In genomic region chr1:31409946-31410858, GRCh38 we compare ENCODE assay signal across 28 cellular contexts. TPM values are rescaled to one million over a fixed set of nuclear protein-coding genes. Genes with fewer than 3 reads are reported as not detected.
A peak's percentile ranks its signal among the peaks of the same experiment; 100 is the strongest.
DNase-seq lines count a peak whose midpoint lies in the region; ATAC-seq and TF ChIP-seq lines count a peak whose summit lies in the region.
"Had no signal": no experiment of that assay in that cellular context is flagged by ENCODE, and none has a peak within 500 bp of the region (broad histone marks: within the 10 kb centered on the region; RNA-seq: fewer than 3 reads in every experiment).

No MANE protein-coding gene starts in this region.

- 61 to 63% methylated on average over 6 of the region's 6 CpGs for WGBS in GM23248 (ENCODE audit: low coverage in 1 of 2, low lambda C conversion rate in 2 of 2, missing lambda C conversion rate in 2 of 2), 2 experiments

- no peaks in the 10 kb centered on the region for H3K9me3 Mint-ChIP-seq in activated naive CD8-positive, alpha-beta T cell treated with anti-CD3 and anti-CD28 coated beads, Interleukin-2, amount 50 U/mL, for 24 hours
- H3K9me3 Mint-ChIP-seq: activated CD4-positive, alpha-beta T cell treated with anti-CD3 and anti-CD28 coated beads, Interleukin-2, amount 10 ng/mL, durations not matched to agents 24 days and 14 days; activated T-cell treated with anti-CD3 and anti-CD28 coated beads, Interleukin-2, amount 50 U/mL, for 4 hours; stimulated activated effector memory CD8-positive, alpha-beta T cell treated with anti-CD3 and anti-CD28 coated beads, Interleukin-12 subunit alpha, Interleukin-12 subunit beta, amount 100 ng/mL, for 72 hours had no signal

- no peak overlapping the region for H3K9ac ChIP-seq in GM23248
- no peak overlapping the region for H3K9ac ChIP-seq in PC-3 (ENCODE audit: low read length)

- H3K4me3 Mint-ChIP-seq in T-helper 17 cell: no peak overlapping the region
- no peak overlapping the region for H3K4me3 Mint-ChIP-seq in activated naive CD8-positive, alpha-beta T cell treated with anti-CD3 and anti-CD28 coated beads, Interleukin-2, amount 50 U/mL, for 24 hours
- H3K4me3 Mint-ChIP-seq: activated CD4-positive, alpha-beta T cell treated with anti-CD3 and anti-CD28 coated beads, Interleukin-2, amount 10 ng/mL, durations not matched to agents 24 days and 14 days; activated T-cell treated with anti-CD3 and anti-CD28 coated beads, Interleukin-2, amount 50 U/mL, for 4 hours; stimulated activated effector memory CD8-positive, alpha-beta T cell treated with anti-CD3 and anti-CD28 coated beads, Interleukin-12 subunit alpha, Interleukin-12 subunit beta, amount 100 ng/mL, for 72 hours had no signal

- CTCF ChIA-PET in OCI-LY7 (lab: Charles Lee; ENCODE audit: unreplicated experiment): no interaction called here
- CTCF ChIA-PET in PC-3 (lab: Charles Lee): no interaction called here

- H3K36me3 Mint-ChIP-seq in T-helper 17 cell (ENCODE audit: low read depth): peaks cover 7% of the 10 kb centered on the region
- H3K36me3 Mint-ChIP-seq in activated naive CD8-positive, alpha-beta T cell treated with anti-CD3 and anti-CD28 coated beads, Interleukin-2, amount 50 U/mL, for 24 hours (ENCODE audit: low read depth): no peaks in the 10 kb centered on the region
- H3K36me3 Mint-ChIP-seq: stimulated activated effector memory CD8-positive, alpha-beta T cell treated with anti-CD3 and anti-CD28 coated beads, Interleukin-12 subunit alpha, Interleukin-12 subunit beta, amount 100 ng/mL, for 72 hours had no signal

- POLR2A ChIA-PET in OCI-LY7 (lab: Charles Lee) (no interaction called here), PC-3 (lab: Charles Lee; ENCODE audit: unreplicated experiment) (no interaction called here)

- H3K9me3 ChIP-seq in GM23248 (ENCODE audit: low read depth) (no peaks in the 10 kb centered on the region), T-helper 17 cell (ENCODE audit: control insufficient read depth, low read length, poor library complexity, severe bottlenecking) (no peaks in the 10 kb centered on the region), osteoblast (ENCODE audit: low read depth, low read length) (no peaks in the 10 kb centered on the region), OCI-LY7 (ENCODE audit: low read length) (no peaks in the 10 kb centered on the region), PC-3 (ENCODE audit: low read length) (no peaks in the 10 kb centered on the region)
- H3K9me3 ChIP-seq: heart right ventricle, lower lobe of right lung, mucosa of descending colon had no signal

- peaks cover 4% of the 10 kb centered on the region; the same call in 1 of the 2 replicates for H3F3A ChIP-seq in GM23248 (ENCODE audit: insufficient read depth)
- no peaks in the 10 kb centered on the region for H3F3A ChIP-seq in PC-3 (ENCODE audit: low read length, unreplicated experiment)

- TF ChIP-seq CTCF in osteoblast (IDR thresholded peaks at IDR 0.05; ENCODE audit: extremely low read depth, low read depth, low read length): no peak
- no peak for TF ChIP-seq CTCF in OCI-LY7 (conservative IDR thresholded peaks at IDR 0.05; ENCODE audit: low read length)
- no peak for TF ChIP-seq CTCF in PC-3 (conservative IDR thresholded peaks at IDR 0.05; ENCODE audit: low read depth, low read length)

- peaks cover 25% of the 10 kb centered on the region for H3K4me1 ChIP-seq in GM23248 (ENCODE audit: insufficient read depth)
- H3K4me1 ChIP-seq in osteoblast (ENCODE audit: insufficient read depth, low read length): peaks cover 48% of the 10 kb centered on the region
- H3K4me1 ChIP-seq in OCI-LY7 (ENCODE audit: insufficient read depth, low read length, poor library complexity, severe bottlenecking): no peaks in the 10 kb centered on the region
- peaks cover 14% of the 10 kb centered on the region for H3K4me1 ChIP-seq in PC-3 (ENCODE audit: insufficient read depth, low read length)

- H3K9me2 ChIP-seq in GM23248 (ENCODE audit: insufficient read depth) (no peaks in the 10 kb centered on the region), OCI-LY7 (ENCODE audit: insufficient read depth, low read length) (no peaks in the 10 kb centered on the region), PC-3 (replicated peaks; ENCODE audit: low read length) (no peaks in the 10 kb centered on the region)

- H3K36me3 ChIP-seq in GM23248 (ENCODE audit: low read depth) (no peaks in the 10 kb centered on the region), osteoblast (ENCODE audit: insufficient read depth, low read length) (peaks cover 3% of the 10 kb centered on the region), OCI-LY7 (ENCODE audit: insufficient read depth, low read length) (no peaks in the 10 kb centered on the region), PC-3 (ENCODE audit: low read depth, low read length) (no peaks in the 10 kb centered on the region)
- H3K36me3 ChIP-seq: brain microvascular endothelial cell, heart right ventricle, lower lobe of right lung, WERI-Rb-1 had no signal

- no peak for ATAC-seq in T-helper 17 cell
- ATAC-seq in activated naive CD8-positive, alpha-beta T cell treated with anti-CD3 and anti-CD28 coated beads, Interleukin-2, amount 50 U/mL, for 24 hours: no peak
- ATAC-seq in GM18868 (IDR thresholded peaks at IDR 0.05; ENCODE audit: unreplicated experiment): no peak
- ATAC-seq in PC-3: no peak
- ATAC-seq: activated T-cell treated with anti-CD3 and anti-CD28 coated beads, Interleukin-2, amount 50 U/mL, for 4 hours; heart right ventricle; lower lobe of right lung; mucosa of descending colon; right cardiac atrium; SK-N-SH treated with all-trans-retinoic acid at 6 μM for 48 hours; stimulated activated effector memory CD8-positive, alpha-beta T cell treated with anti-CD3 and anti-CD28 coated beads, Interleukin-12 subunit alpha, Interleukin-12 subunit beta, amount 100 ng/mL, for 72 hours had no signal

- H3K79me2 ChIP-seq in GM23248 (ENCODE audit: insufficient read depth) (0 out of 2 replicates have a peak, but pooled peaks cover 6% of the 10 kb centered on the region), osteoblast (ENCODE audit: insufficient read depth, low read length) (peaks cover 28% of the 10 kb centered on the region), OCI-LY7 (ENCODE audit: insufficient read depth, low read depth, low read length) (no peaks in the 10 kb centered on the region), PC-3 (ENCODE audit: low read length) (peaks cover 21% of the 10 kb centered on the region)

- no peak overlapping the region for H3K4me2 ChIP-seq in GM23248 (ENCODE audit: unreplicated experiment)
- peak overlapping the region; percentile 27 for H3K4me2 ChIP-seq in osteoblast (ENCODE audit: insufficient read depth, low read length)
- H3K4me2 ChIP-seq in OCI-LY7 (ENCODE audit: low read length): no peak overlapping the region
- no peak overlapping the region for H3K4me2 ChIP-seq in PC-3 (ENCODE audit: low read length)

- in situ Hi-C loops in GM23248 (cut with MboI): no loop called here

- H3K27ac ChIP-seq in GM23248: peak overlapping the region; percentile 5; the same call in 1 of the 2 replicates
- peak overlapping the region; percentile 40 for H3K27ac ChIP-seq in osteoblast (ENCODE audit: low read depth, low read length)
- H3K27ac ChIP-seq in OCI-LY7 (ENCODE audit: low read depth, low read length, poor library complexity, severe bottlenecking): no peak overlapping the region
- H3K27ac ChIP-seq in PC-3 (ENCODE audit: low read length): no peak overlapping the region
- H3K27ac ChIP-seq: brain microvascular endothelial cell, C4-2B, heart right ventricle, HL-60, lower lobe of right lung, WERI-Rb-1 had no signal

- peaks cover 66% of the 10 kb centered on the region for H3K27me3 Mint-ChIP-seq in T-helper 17 cell
- H3K27me3 Mint-ChIP-seq in activated naive CD8-positive, alpha-beta T cell treated with anti-CD3 and anti-CD28 coated beads, Interleukin-2, amount 50 U/mL, for 24 hours: peaks cover 43% of the 10 kb centered on the region

- intact Hi-C loops in OCI-LY7 (cut with micrococcal nuclease; ENCODE audit: unreplicated experiment) (no loop called here), PC-3 (cut with micrococcal nuclease) (no loop called here)

- peak; percentile 48 for DNase-seq in GM23248
- no peak for DNase-seq in T-helper 17 cell
- DNase-seq in erythroblast (lab: John Stamatoyannopoulos, UW): peak; percentile 84 to 90
- peak; percentile 94 for DNase-seq in osteoblast (ENCODE audit: insufficient read length, low spot score, missing footprints)
- DNase-seq in OCI-LY7 (ENCODE audit: low spot score): no peak
- no peak for DNase-seq in activated naive CD8-positive, alpha-beta T cell treated with anti-CD3 and anti-CD28 coated beads, Interleukin-2, amount 50 U/mL, for 24 hours
- DNase-seq in PC-3: no peak
- DNase-seq: activated CD4-positive, alpha-beta T cell treated with anti-CD3 and anti-CD28 coated beads, Interleukin-2, amount 10 ng/mL, durations not matched to agents 24 days and 14 days; activated gamma-delta T cell treated with Interleukin-2 at 50 U/mL for 16 hours; activated T-cell treated with anti-CD3 and anti-CD28 coated beads, Interleukin-2, amount 50 U/mL, for 4 hours; brain microvascular endothelial cell; DMS79 treated with DMSO at 0.1 percent for 48 hours; heart right ventricle; lower lobe of right lung; mucosa of descending colon; NCI-H1092; NCI-H1930; NCI-H345; right cardiac atrium; stimulated activated CD4-positive, alpha-beta T cell treated with anti-CD3 and anti-CD28 coated beads, Interleukin-12 subunit alpha, Interleukin-12 subunit beta, amount 100 ng/mL, for 4 hours; stimulated activated CD4-positive, alpha-beta T cell treated with anti-CD3 and anti-CD28 coated beads, Interleukin-4, amount 100 ng/mL, for 24 hours; WERI-Rb-1 had no signal

- H3K27me3 ChIP-seq in GM23248 (replicated peaks; ENCODE audit: insufficient read depth) (no peaks in the 10 kb centered on the region), osteoblast (ENCODE audit: insufficient read depth, low read length) (no peaks in the 10 kb centered on the region), PC-3 (ENCODE audit: low read length) (no peaks in the 10 kb centered on the region)

- H4K20me1 ChIP-seq in GM23248 (ENCODE audit: insufficient read depth): no peaks in the 10 kb centered on the region
- no peaks in the 10 kb centered on the region for H4K20me1 ChIP-seq in osteoblast (ENCODE audit: insufficient read depth, low read length)
- no peaks in the 10 kb centered on the region for H4K20me1 ChIP-seq in OCI-LY7 (ENCODE audit: insufficient read depth, low read length)
- H4K20me1 ChIP-seq in PC-3 (ENCODE audit: low read length): no peaks in the 10 kb centered on the region

- H3K27ac Mint-ChIP-seq in T-helper 17 cell: peak overlapping the region; percentile 66
- H3K27ac Mint-ChIP-seq in activated naive CD8-positive, alpha-beta T cell treated with anti-CD3 and anti-CD28 coated beads, Interleukin-2, amount 50 U/mL, for 24 hours: no peak overlapping the region
- H3K27ac Mint-ChIP-seq: activated CD4-positive, alpha-beta T cell treated with anti-CD3 and anti-CD28 coated beads, Interleukin-2, amount 10 ng/mL, durations not matched to agents 24 days and 14 days; stimulated activated effector memory CD8-positive, alpha-beta T cell treated with anti-CD3 and anti-CD28 coated beads, Interleukin-12 subunit alpha, Interleukin-12 subunit beta, amount 100 ng/mL, for 72 hours had no signal

- BruUV-seq in OCI-LY7 (replicated peaks; lab: Mats Ljungman, UMichigan): no TSS peak
- BruUV-seq in PC-3 (replicated peaks; lab: Mats Ljungman, UMichigan): no TSS peak

- H3K4me3 ChIP-seq in GM23248: no peak overlapping the region
- peak overlapping the region; percentile 2 for H3K4me3 ChIP-seq in osteoblast (ENCODE audit: insufficient read depth, low read length)
- no peak overlapping the region for H3K4me3 ChIP-seq in OCI-LY7 (ENCODE audit: low read depth, low read length, poor library complexity, severe bottlenecking)
- no peak overlapping the region for H3K4me3 ChIP-seq in PC-3 (ENCODE audit: low read length)
- H3K4me3 ChIP-seq: heart right ventricle, lower lobe of right lung, mucosa of descending colon had no signal

- H2AFZ ChIP-seq in GM23248: no peak overlapping the region
- H2AFZ ChIP-seq in osteoblast (ENCODE audit: low read length): peak overlapping the region; percentile 20
- no peak overlapping the region for H2AFZ ChIP-seq in OCI-LY7 (ENCODE audit: low read length)
- no peak overlapping the region for H2AFZ ChIP-seq in PC-3 (ENCODE audit: low read length)

- TF ChIP-seq POLR2A in erythroblast (IDR thresholded peaks at IDR 0.05; ENCODE audit: low read length): peak; percentile 44

- H3K4me1 Mint-ChIP-seq in T-helper 17 cell: peaks cover 8% of the 10 kb centered on the region
- H3K4me1 Mint-ChIP-seq in activated naive CD8-positive, alpha-beta T cell treated with anti-CD3 and anti-CD28 coated beads, Interleukin-2, amount 50 U/mL, for 24 hours: peaks cover 4% of the 10 kb centered on the region

RNA-seq across cellular contexts. Expression of gene SERINC2, which starts 2.8 kb away (rescaled TPM):
- total RNA-seq in GM23248 (2014; rRNA removed; shearing (Covaris generic)): 34.4 and 50.9 TPM in 2 replicates
- 96.0 and 99.6 TPM in 2 replicates for polyA plus RNA-seq in GM23248 (2016; fragmentation: Nextera tagmentation; extraction: Ambion mirVana)
- total RNA-seq in T-helper 17 cell (under 1 TPM in 1 of 2 donors, not detected in 1; 0.32 TPM), osteoblast (10.9 and 22.4 TPM in 2 replicates), OCI-LY7 (2022) (8.6 and 11.1 TPM in 2 replicates), PC-3 (2014; rRNA removed) (44.6 and 51.5 TPM in 2 replicates)
- total RNA-seq in OCI-LY7 (2014; rRNA removed; shearing (Covaris generic)): 0.82 and 3.5 TPM in 2 replicates
- total RNA-seq: activated CD4-positive, alpha-beta T cell treated with anti-CD3 and anti-CD28 coated beads, Interleukin-2, amount 10 ng/mL, durations not matched to agents 24 days and 14 days; T-helper 2 cell treated with Interferon-gamma antibody and Interleukin-4, amounts not matched to agents 100 ng/mL and 5 ng/mL, for 36 hours had no signal

RNA-seq across cellular contexts. Expression of gene FABP3, which starts 37.3 kb away (rescaled TPM):
- 0.51 and 2.1 TPM in 2 replicates for total RNA-seq in GM23248 (2014; rRNA removed; shearing (Covaris generic))
- 3.9 and 4.0 TPM in 2 replicates for polyA plus RNA-seq in GM23248 (2016; fragmentation: Nextera tagmentation; extraction: Ambion mirVana)
- not detected for total RNA-seq in T-helper 17 cell
- total RNA-seq in osteoblast: 28.6 and 38.0 TPM in 2 replicates
- total RNA-seq in OCI-LY7 (2014; rRNA removed; shearing (Covaris generic)): not detected in 2 replicates
- not detected in 2 replicates for total RNA-seq in OCI-LY7 (2022)
- total RNA-seq in PC-3 (2014; rRNA removed): 0.40 TPM in 1 of 2 replicates, not detected in the other
- total RNA-seq: activated CD4-positive, alpha-beta T cell treated with anti-CD3 and anti-CD28 coated beads, Interleukin-2, amount 10 ng/mL, durations not matched to agents 24 days and 14 days; activated T-cell treated with anti-CD3 and anti-CD28 coated beads, Interleukin-2, amount 50 U/mL, for 4 hours; T-helper 2 cell treated with Interferon-gamma antibody and Interleukin-4, amounts not matched to agents 100 ng/mL and 5 ng/mL, for 36 hours had no signal

Comparison
In these comparisons a context has a peak if more than half of its experiments do, and no peak if none do; other contexts are left out.
1. DNase-seq: peak in GM23248 (single experiment), erythroblast (2 of 2) and osteoblast (single experiment); none in T-helper 17 cell (0 of 3), OCI-LY7 (single experiment), activated naive CD8-positive, alpha-beta T cell treated with anti-CD3 and anti-CD28 coated beads, Interleukin-2, amount 50 U/mL, for 24 hours (single experiment) and PC-3 (single experiment).
2. H3K27ac ChIP-seq: peak in GM23248 (single experiment) and osteoblast (single experiment); none in OCI-LY7 (single experiment) and PC-3 (single experiment).